25 cellular contexts compared by ENCODE assay signal in genomic region chr12:109065853-109066193, GRCh38. TPM values are rescaled to one million over a fixed set of nuclear protein-coding genes. Genes with fewer than 3 reads are reported as not detected.
"Had no signal": no experiment of that assay in that cellular context is flagged by ENCODE, and none has a peak within 500 bp of the region (broad histone marks: within the 10 kb centered on the region; RNA-seq: fewer than 3 reads in every experiment).

No MANE protein-coding gene starts in this region.

- H3K27ac ChIP-seq: adrenal gland, PC-9, VCaP had no signal

- H3K4me3 ChIP-seq: adrenal gland, PC-9 had no signal

- H3K4me1 ChIP-seq: adrenal gland had no signal

- DNase-seq: activated CD4-positive, alpha-beta memory T cell treated with anti-CD3 and anti-CD28 coated beads, Interleukin-2, amount 10 ng/mL, durations not matched to agents 7 days and 5 days; activated CD4-positive, alpha-beta T cell treated with anti-CD3 and anti-CD28 coated beads for 36 hours; activated CD4-positive, alpha-beta T cell treated with anti-CD3 and anti-CD28 coated beads, Interleukin-2, amount 50 U/mL, for 1 hour; activated gamma-delta T cell treated with Interleukin-2 at 50 U/mL for 16 hours; activated naive CD4-positive, alpha-beta T cell treated with anti-CD3 and anti-CD28 coated beads, Interleukin-2, amount 10 ng/mL, durations not matched to agents 7 days and 5 days; activated naive CD8-positive, alpha-beta T cell treated with anti-CD3 and anti-CD28 coated beads, Interleukin-2, amount 10 ng/mL, durations not matched to agents 7 days and 5 days; activated T-cell treated with anti-CD3 and anti-CD28 coated beads for 4 hours; activated T-cell treated with anti-CD3 and anti-CD28 coated beads, Interleukin-2, amount 50 U/mL, for 48 hours; adrenal gland; aorta; IMR-90; Kasumi-1; KBM-7; NCI-H1105 treated with DMSO at 0.1 percent for 48 hours; NCI-H1436 treated with DMSO at 0.1 percent for 48 hours; NCI-H187; NCI-H2081; NCI-H510A treated with DMSO at 0.1 percent for 48 hours; PC-9; SIG-M5; T-helper 1 cell had no signal

- H3K27me3 ChIP-seq: adrenal gland had no signal

- H3K9me3 ChIP-seq: adrenal gland had no signal

- ATAC-seq: activated CD4-positive, alpha-beta T cell treated with anti-CD3 and anti-CD28 coated beads for 36 hours; activated T-helper 17 cell treated with anti-CD3 and anti-CD28 coated beads, Interleukin-2, amount 50 U/mL, for 72 hours had no signal

RNA-seq across cellular contexts. Expression of gene SVOP, which starts 45.0 kb away (rescaled TPM):
- total RNA-seq: activated CD4-positive, alpha-beta memory T cell treated with anti-CD3 and anti-CD28 coated beads, Interleukin-2, amount 10 ng/mL, durations not matched to agents 7 days and 5 days; activated CD4-positive, alpha-beta T cell treated with anti-CD3 and anti-CD28 coated beads for 36 hours; activated CD8-positive, alpha-beta memory T cell treated with anti-CD3 and anti-CD28 coated beads for 36 hours; activated naive CD8-positive, alpha-beta T cell treated with anti-CD3 and anti-CD28 coated beads, Interleukin-2, amount 10 ng/mL, durations not matched to agents 7 days and 5 days; activated T-helper 17 cell treated with anti-CD3 and anti-CD28 coated beads, Interleukin-2, amount 50 U/mL, for 72 hours; aorta; IMR-90; PC-9; T-helper 2 cell treated with Interferon-gamma antibody and Interleukin-4, amounts not matched to agents 100 ng/mL and 5 ng/mL, for 36 hours had no signal
- polyA plus RNA-seq: aorta, IMR-90 had no signal
